24 cellular contexts compared by ENCODE assay signal in genomic region chr11:102012946-102013345, GRCh38. TPM values are rescaled to one million over a fixed set of nuclear protein-coding genes. Genes with fewer than 3 reads are reported as not detected.
DNase-seq lines count a peak whose midpoint lies in the region; ATAC-seq and TF ChIP-seq lines count a peak whose summit lies in the region.
"Had no signal": no experiment of that assay in that cellular context is flagged by ENCODE, and none has a peak within 500 bp of the region (broad histone marks: within the 10 kb centered on the region; RNA-seq: fewer than 3 reads in every experiment).

No MANE protein-coding gene starts in this region.

- ATAC-seq in activated CD8-positive, alpha-beta memory T cell treated with anti-CD3 and anti-CD28 coated beads, Interleukin-2, amount 10 ng/mL, durations not matched to agents 7 days and 5 days = peak; percentile 71
- no peak for ATAC-seq in HCT116
- peak; percentile 26 for ATAC-seq in activated T-helper 17 cell treated with anti-CD3 and anti-CD28 coated beads, Interleukin-2, amount 50 U/mL, for 72 hours (replicated peaks)
- no peak for ATAC-seq in GM18519 (IDR thresholded peaks at IDR 0.05; ENCODE audit: low FRiP score, unreplicated experiment)

- TF ChIP-seq CTCF in HCT116 (IDR thresholded peaks at IDR 0.05 in 2 of 3, conservative IDR thresholded peaks at IDR 0.05 in 1 of 3; ENCODE audit: borderline replicate concordance in 1 of 3, insufficient read depth in 1 of 3, low read depth in 2 of 3, low read length in 2 of 3) = no peak

- H3K4me1 ChIP-seq in HCT116 (ENCODE audit: control insufficient read depth in 1 of 2, insufficient read depth in 2 of 2, low read length in 2 of 2) (peaks cover 20 to 23% of the 10 kb centered on the region in 2 experiments), mesenchymal stem cell (ENCODE audit: control insufficient read depth, insufficient read depth, low read depth, low read length) (peaks cover 8% of the 10 kb centered on the region)

- WGBS in mesenchymal stem cell = 29% methylated on average over 3 of the region's 3 CpGs

- H3K9me2 ChIP-seq in HCT116 (ENCODE audit: insufficient read depth) = no peaks in the 10 kb centered on the region; the same call in 1 of the 2 replicates

- no peaks in the 10 kb centered on the region for H3K36me3 Mint-ChIP-seq in activated CD8-positive, alpha-beta memory T cell treated with anti-CD3 and anti-CD28 coated beads, Interleukin-2, amount 10 ng/mL, durations not matched to agents 7 days and 5 days
- no peaks in the 10 kb centered on the region for H3K36me3 Mint-ChIP-seq in activated T-helper 17 cell treated with anti-CD3 and anti-CD28 coated beads, Interleukin-2, amount 50 U/mL, for 72 hours (ENCODE audit: low read depth)
- H3K36me3 Mint-ChIP-seq: naive thymus-derived CD8-positive, alpha-beta T cell had no signal

- H3K9me3 ChIP-seq in HCT116 (ENCODE audit: control insufficient read depth in 1 of 2, insufficient read depth in 1 of 2, low read depth in 1 of 2, low read length in 2 of 2) (no peaks in the 10 kb centered on the region), mesenchymal stem cell (ENCODE audit: control insufficient read depth, low read length) (no peaks in the 10 kb centered on the region)
- H3K9me3 ChIP-seq: adrenal gland; BLaER1 treated with 17β-estradiol and CSF1 and Interleukin-3, amounts not matched to agents 10 nM and 100 nM had no signal

- H3K4me2 ChIP-seq in HCT116 (ENCODE audit: low read length) (no peak overlapping the region), mesenchymal stem cell (ENCODE audit: low read length, poor library complexity, severe bottlenecking) (no peak overlapping the region)
- H3K4me2 ChIP-seq: BLaER1 treated with 17β-estradiol and CSF1 and Interleukin-3, amounts not matched to agents 10 nM and 100 nM had no signal

- no peak overlapping the region for H3K18ac ChIP-seq in mesenchymal stem cell (ENCODE audit: low read depth in 1 of 2, low read length in 2 of 2)

- H2BK15ac ChIP-seq in mesenchymal stem cell (ENCODE audit: low read depth, poor library complexity, severe bottlenecking) = no peak overlapping the region

- H3K27me3 ChIP-seq in HCT116 (ENCODE audit: insufficient read depth, low read length) (no peaks in the 10 kb centered on the region), mesenchymal stem cell (ENCODE audit: control insufficient read depth in 1 of 2, insufficient read depth in 1 of 2, low read length in 2 of 2) (no peaks in the 10 kb centered on the region)
- H3K27me3 ChIP-seq: adrenal gland, cardiac muscle cell had no signal

- H3K4me3 Mint-ChIP-seq in activated CD8-positive, alpha-beta memory T cell treated with anti-CD3 and anti-CD28 coated beads, Interleukin-2, amount 10 ng/mL, durations not matched to agents 7 days and 5 days = no peak overlapping the region
- H3K4me3 Mint-ChIP-seq in activated T-helper 17 cell treated with anti-CD3 and anti-CD28 coated beads, Interleukin-2, amount 50 U/mL, for 72 hours = no peak overlapping the region
- H3K4me3 Mint-ChIP-seq: activated B cell treated with CpG ODN at 0.5 μM for 24 hours; dendritic cell treated with granulocyte-macrophage colony-stimulating factor and Interleukin-4, amounts not matched to agents 40 ng/mL and 50 ng/mL, for 4 days; H9; naive thymus-derived CD8-positive, alpha-beta T cell had no signal

- H3K4me1 Mint-ChIP-seq in activated CD8-positive, alpha-beta memory T cell treated with anti-CD3 and anti-CD28 coated beads, Interleukin-2, amount 10 ng/mL, durations not matched to agents 7 days and 5 days = peaks cover 8% of the 10 kb centered on the region
- H3K4me1 Mint-ChIP-seq in activated T-helper 17 cell treated with anti-CD3 and anti-CD28 coated beads, Interleukin-2, amount 50 U/mL, for 72 hours = no peaks in the 10 kb centered on the region
- H3K4me1 Mint-ChIP-seq: activated B cell treated with CpG ODN at 0.5 μM for 24 hours; naive thymus-derived CD8-positive, alpha-beta T cell had no signal

- BruUV-seq in HCT116 (replicated peaks; lab: Mats Ljungman, UMichigan) = no TSS peak

- H3K27ac ChIP-seq in HCT116 (ENCODE audit: low read depth, low read length) (no peak overlapping the region), mesenchymal stem cell (ENCODE audit: low read length, poor library complexity, severe bottlenecking) (no peak overlapping the region)
- H3K27ac ChIP-seq: adrenal gland; BLaER1 treated with 17β-estradiol and CSF1 and Interleukin-3, amounts not matched to agents 10 nM and 100 nM; cardiac muscle cell had no signal

- no peak for TF ChIP-seq POLR2A in HCT116 (IDR thresholded peaks at IDR 0.05; ENCODE audit: borderline replicate concordance, extremely low read depth, insufficient read depth, insufficient read length)

- no peak overlapping the region for H4K8ac ChIP-seq in mesenchymal stem cell (ENCODE audit: low read length)

- no peak overlapping the region for H3K4ac ChIP-seq in mesenchymal stem cell (ENCODE audit: low read depth in 1 of 2, low read length in 2 of 2)

- H4K91ac ChIP-seq in mesenchymal stem cell (ENCODE audit: low read length) = peak overlapping the region; percentile 39

- no peak overlapping the region for H2AK5ac ChIP-seq in mesenchymal stem cell (ENCODE audit: low read length, severe bottlenecking)

- H3K27me3 Mint-ChIP-seq in activated CD8-positive, alpha-beta memory T cell treated with anti-CD3 and anti-CD28 coated beads, Interleukin-2, amount 10 ng/mL, durations not matched to agents 7 days and 5 days = peaks cover 26% of the 10 kb centered on the region
- peaks cover 8% of the 10 kb centered on the region for H3K27me3 Mint-ChIP-seq in activated T-helper 17 cell treated with anti-CD3 and anti-CD28 coated beads, Interleukin-2, amount 50 U/mL, for 72 hours

- no peak for TF ChIP-seq RAD21 in HCT116 (IDR thresholded peaks at IDR 0.05; ENCODE audit: low read depth)

- no peak overlapping the region for H3K27ac Mint-ChIP-seq in activated CD8-positive, alpha-beta memory T cell treated with anti-CD3 and anti-CD28 coated beads, Interleukin-2, amount 10 ng/mL, durations not matched to agents 7 days and 5 days
- no peak overlapping the region for H3K27ac Mint-ChIP-seq in activated T-helper 17 cell treated with anti-CD3 and anti-CD28 coated beads, Interleukin-2, amount 50 U/mL, for 72 hours
- H3K27ac Mint-ChIP-seq: activated B cell treated with CpG ODN at 0.5 μM for 24 hours; dendritic cell treated with granulocyte-macrophage colony-stimulating factor and Interleukin-4, amounts not matched to agents 40 ng/mL and 50 ng/mL, for 4 days; H9; naive thymus-derived CD8-positive, alpha-beta T cell had no signal

- no peaks in the 10 kb centered on the region for H3K79me2 ChIP-seq in HCT116 (ENCODE audit: insufficient read depth, low read length)

- H2BK120ac ChIP-seq in mesenchymal stem cell (ENCODE audit: low read depth, low read length) = no peak overlapping the region

- H3K9ac ChIP-seq in HCT116 (ENCODE audit: low read length) (no peak overlapping the region), mesenchymal stem cell (ENCODE audit: low read length) (no peak overlapping the region)
- H3K9ac ChIP-seq: BLaER1 treated with 17β-estradiol and CSF1 and Interleukin-3, amounts not matched to agents 10 nM and 100 nM had no signal

- no peaks in the 10 kb centered on the region for H3K36me3 ChIP-seq in HCT116 (ENCODE audit: control insufficient read depth in 1 of 2, insufficient read depth in 2 of 2, low read length in 2 of 2)
- no peaks in the 10 kb centered on the region for H3K36me3 ChIP-seq in mesenchymal stem cell (ENCODE audit: control insufficient read depth in 1 of 2, insufficient read depth in 2 of 2, low read depth in 1 of 2, low read length in 2 of 2)
- H3K36me3 ChIP-seq: adrenal gland; BLaER1 treated with 17β-estradiol and CSF1 and Interleukin-3, amounts not matched to agents 10 nM and 100 nM; cardiac muscle cell had no signal

- H2AFZ ChIP-seq in HCT116 (ENCODE audit: low read depth, low read length, poor library complexity, severe bottlenecking) (peak overlapping the region; percentile 58), mesenchymal stem cell (ENCODE audit: low read depth, low read length) (no peak overlapping the region)

- no peaks in the 10 kb centered on the region for H3K79me1 ChIP-seq in mesenchymal stem cell (replicated peaks; ENCODE audit: low read length, poor library complexity, severe bottlenecking)

- RAD21 ChIA-PET in HCT116 (lab: Charles Lee; ENCODE audit: low non-redundant PET in 1 of 2, low total read pairs in 2 of 2, uncharacterized antibody in 2 of 2, unreplicated experiment in 2 of 2) = no interaction called here

- H2BK12ac ChIP-seq in mesenchymal stem cell (ENCODE audit: low read length in 2 of 2) = peak overlapping the region in 1 of 2 experiments; percentile 66

- intact Hi-C loops in HCT116 (cut with micrococcal nuclease) (loop anchor here (5.0 to 10.0 kb wide), 3 partner anchors 99 to 482 kb away; partner anchors contain the start of gene YAP1), posterior vena cava (cut with DNase I) (no loop called here)

- POLR2A ChIA-PET in HCT116 (lab: Charles Lee) = no interaction called here

- H3K4me3 ChIP-seq in HCT116 (replicated peaks in 1 of 2; ENCODE audit: low read depth in 1 of 2, low read length in 2 of 2) (no peak overlapping the region), mesenchymal stem cell (ENCODE audit: insufficient read depth in 1 of 2, low read depth in 1 of 2, low read length in 2 of 2) (no peak overlapping the region)
- H3K4me3 ChIP-seq: adrenal gland; BLaER1 treated with 17β-estradiol and CSF1 and Interleukin-3, amounts not matched to agents 10 nM and 100 nM; cardiac muscle cell had no signal

- DNase-seq in activated CD8-positive, alpha-beta memory T cell treated with anti-CD3 and anti-CD28 coated beads, Interleukin-2, amount 10 ng/mL, durations not matched to agents 7 days and 5 days = peak; percentile 45
- no peak for DNase-seq in activated CD8-positive, alpha-beta memory T cell treated with anti-CD3 and anti-CD28 coated beads for 24 hours
- no peak for DNase-seq in HCT116 (ENCODE audit: low read depth, low spot score)
- peak; percentile 47 for DNase-seq in mesenchymal stem cell
- no peak for DNase-seq in posterior vena cava (ENCODE audit: low spot score)
- no peak for DNase-seq in anterior cingulate cortex (lab: John Stamatoyannopoulos, UW)
- DNase-seq: ACHN; activated B cell treated with CpG ODN at 0.5 μM for 24 hours; activated CD8-positive, alpha-beta memory T cell treated with anti-CD3 and anti-CD28 coated beads, Interleukin-2, amount 50 U/mL, for 4 hours; adrenal gland; GDM1; glutamatergic neuron; H9; Karpas-422; naive thymus-derived CD8-positive, alpha-beta T cell; NCI-H187; NCI-H748 treated with DMSO at 0.1 percent for 48 hours; stimulated activated CD4-positive, alpha-beta T cell treated with anti-CD3 and anti-CD28 coated beads, Interleukin-12 subunit alpha, Interleukin-12 subunit beta, amount 100 ng/mL, for 4 hours; T1000 had no signal

- no peaks in the 10 kb centered on the region for H3K9me3 Mint-ChIP-seq in activated CD8-positive, alpha-beta memory T cell treated with anti-CD3 and anti-CD28 coated beads, Interleukin-2, amount 10 ng/mL, durations not matched to agents 7 days and 5 days (ENCODE audit: low read depth)
- H3K9me3 Mint-ChIP-seq in activated T-helper 17 cell treated with anti-CD3 and anti-CD28 coated beads, Interleukin-2, amount 50 U/mL, for 72 hours = no peaks in the 10 kb centered on the region
- H3K9me3 Mint-ChIP-seq: activated B cell treated with CpG ODN at 0.5 μM for 24 hours; dendritic cell treated with granulocyte-macrophage colony-stimulating factor and Interleukin-4, amounts not matched to agents 40 ng/mL and 50 ng/mL, for 4 days; H9; naive thymus-derived CD8-positive, alpha-beta T cell had no signal

- H3K14ac ChIP-seq in mesenchymal stem cell (ENCODE audit: low read length in 2 of 2) = no peak overlapping the region

- no peaks in the 10 kb centered on the region for H4K20me1 ChIP-seq in HCT116 (ENCODE audit: insufficient read depth)
- H4K20me1 ChIP-seq: BLaER1 treated with 17β-estradiol and CSF1 and Interleukin-3, amounts not matched to agents 10 nM and 100 nM had no signal

- no peak overlapping the region for H3K23ac ChIP-seq in mesenchymal stem cell (ENCODE audit: low read length in 2 of 2)

- no peak overlapping the region for H2BK5ac ChIP-seq in mesenchymal stem cell (ENCODE audit: low read depth, low read length, poor library complexity, severe bottlenecking)

- CTCF ChIA-PET in activated CD8-positive, alpha-beta memory T cell treated with anti-CD3 and anti-CD28 coated beads, Interleukin-2, amount 10 ng/mL, durations not matched to agents 7 days and 5 days (lab: Charles Lee) = interaction anchor here (1.6 kb wide), 1 partner anchor 152 kb away, joined by 4 read pairs; no protein-coding TSS in a partner anchor
- CTCF ChIA-PET in HCT116 (lab: Charles Lee) = no interaction called here

RNA-seq across cellular contexts. Expression of gene CFAP300, which starts 34.3 kb away (rescaled TPM):
- total RNA-seq in activated CD8-positive, alpha-beta memory T cell treated with anti-CD3 and anti-CD28 coated beads, Interleukin-2, amount 10 ng/mL, durations not matched to agents 7 days and 5 days = not detected
- total RNA-seq in HCT116 (2021; ENCODE audit: unreplicated experiment) (not detected), posterior vena cava (1 to 10 TPM; 5.6 to 6.9 TPM)
- polyA plus RNA-seq in HCT116 (2012) = not detected in 2 replicates
- not detected for total RNA-seq in activated T-helper 17 cell treated with anti-CD3 and anti-CD28 coated beads, Interleukin-2, amount 50 U/mL, for 72 hours
- polyA plus RNA-seq in mesenchymal stem cell (2013, experiment 1 of 2) = 1.9 TPM
- polyA plus RNA-seq in mesenchymal stem cell (2013, experiment 2 of 2) = 2.2 TPM
- total RNA-seq: activated B cell treated with CpG ODN at 0.5 μM for 24 hours; naive thymus-derived CD8-positive, alpha-beta T cell had no signal
- polyA plus RNA-seq: naive thymus-derived CD8-positive, alpha-beta T cell had no signal

Comparison
In these comparisons a context has a peak if more than half of its experiments do, and no peak if none do; other contexts are left out.
1. DNase-seq: peak in activated CD8-positive, alpha-beta memory T cell treated with anti-CD3 and anti-CD28 coated beads, Interleukin-2, amount 10 ng/mL, durations not matched to agents 7 days and 5 days (single experiment) and mesenchymal stem cell (single experiment); none in activated CD8-positive, alpha-beta memory T cell treated with anti-CD3 and anti-CD28 coated beads for 24 hours (single experiment), HCT116 (single experiment), posterior vena cava (single experiment) and anterior cingulate cortex (0 of 58).
2. ATAC-seq: peak in activated CD8-positive, alpha-beta memory T cell treated with anti-CD3 and anti-CD28 coated beads, Interleukin-2, amount 10 ng/mL, durations not matched to agents 7 days and 5 days (single experiment) and activated T-helper 17 cell treated with anti-CD3 and anti-CD28 coated beads, Interleukin-2, amount 50 U/mL, for 72 hours (single experiment); none in HCT116 (single experiment) and GM18519 (single experiment).